In genomic region chr1:153533689-153534201, GRCh38 we compare ENCODE assay signal across 8 cellular contexts. TPM values are rescaled to one million over a fixed set of nuclear protein-coding genes. Genes with fewer than 3 reads are reported as not detected.
A peak's percentile ranks its signal among the peaks of the same experiment; 100 is the strongest.
DNase-seq lines count a peak whose midpoint lies in the region; ATAC-seq and TF ChIP-seq lines count a peak whose summit lies in the region.

No MANE protein-coding gene starts in this region.

- no peaks in the 10 kb centered on the region for H3K9me3 Mint-ChIP-seq in naive thymus-derived CD8-positive, alpha-beta T cell

- peak; percentile 24 for DNase-seq in activated naive CD4-positive, alpha-beta T cell treated with Interleukin-2 at 50 U/mL for 16 hours
- no peak for DNase-seq in activated naive CD4-positive, alpha-beta T cell (lab: John Stamatoyannopoulos, UW)
- DNase-seq in T1000 (lab: John Stamatoyannopoulos, UW), result peak; percentile 54
- DNase-seq in epithelial cell of esophagus (ENCODE audit: low read depth), result peak; percentile 94
- DNase-seq in naive thymus-derived CD8-positive, alpha-beta T cell, result no peak
- DNase-seq in NCI-H1105 treated with DMSO at 0.1 percent for 48 hours (lab: John Stamatoyannopoulos, UW), result no peak

- POLR2A ChIA-PET in naive thymus-derived CD8-positive, alpha-beta T cell (lab: Charles Lee), result interaction anchor here (0.9 to 7.6 kb wide), 10 partner anchors 7 to 100 kb away, joined by 6 to 340 read pairs (median 14); partner anchors contain the start of genes CHTOP, S100A2, S100A3 and S100A4

- peaks cover 35 to 73% (median 61%) of the 10 kb centered on the region in 4 donors for H3K4me1 Mint-ChIP-seq in naive thymus-derived CD8-positive, alpha-beta T cell

- no peak for TF ChIP-seq CTCF in epithelial cell of esophagus (IDR thresholded peaks at IDR 0.05; ENCODE audit: insufficient read depth, low read depth, low read length, missing control alignments)

- H3K27me3 Mint-ChIP-seq in naive thymus-derived CD8-positive, alpha-beta T cell, result no peaks in the 10 kb centered on the region

- peak overlapping the region; percentile 84 to 98 (median 94) for H3K27ac Mint-ChIP-seq in naive thymus-derived CD8-positive, alpha-beta T cell

- peak overlapping the region; percentile 66 to 97 (median 92) for H3K4me3 Mint-ChIP-seq in naive thymus-derived CD8-positive, alpha-beta T cell

- peak overlapping the region; percentile 68 for H3K4me3 ChIP-seq in epithelial cell of esophagus (ENCODE audit: low read length)

- H3K36me3 Mint-ChIP-seq in naive thymus-derived CD8-positive, alpha-beta T cell, result peaks cover 0 to 16% (median 0%) of the 10 kb centered on the region in 3 donors

- no peak for ATAC-seq in naive thymus-derived CD8-positive, alpha-beta T cell
- ATAC-seq in HG03565 (IDR thresholded peaks at IDR 0.05; ENCODE audit: unreplicated experiment), result no peak
- ATAC-seq in HG03520 (IDR thresholded peaks at IDR 0.05; ENCODE audit: unreplicated experiment), result no peak

RNA-seq across cellular contexts. Expression of gene S100A6, which starts 2.0 kb away (rescaled TPM):
- total RNA-seq in naive thymus-derived CD8-positive, alpha-beta T cell, result 100 to 1,000 TPM; 223 to 232 TPM
- 100 to 1,000 TPM; 443 to 707 (median 568) TPM for polyA plus RNA-seq in naive thymus-derived CD8-positive, alpha-beta T cell

RNA-seq across cellular contexts. Expression of gene S100A5, which starts 7.0 kb away (rescaled TPM):
- total RNA-seq in naive thymus-derived CD8-positive, alpha-beta T cell, result 1 to 10 TPM in 1 of 2 experiments, not detected in 1; 1.4 TPM
- polyA plus RNA-seq in naive thymus-derived CD8-positive, alpha-beta T cell, result under 1 TPM in 2 of 3 donors, not detected in 1; 0.63 to 0.78 TPM

RNA-seq across cellular contexts. Expression of gene S100A4, which starts 11.9 kb away (rescaled TPM):
- total RNA-seq in naive thymus-derived CD8-positive, alpha-beta T cell, result 100 to 1,000 TPM; 115 to 129 TPM
- polyA plus RNA-seq in naive thymus-derived CD8-positive, alpha-beta T cell, result 1,000 to 10,000 TPM in 1 of 3 donors, 100 to 1,000 TPM in 2; 421 to 1,131 (median 581) TPM

RNA-seq across cellular contexts. Expression of gene S100A3, which starts 15.3 kb away (rescaled TPM):
- not detected for total RNA-seq in naive thymus-derived CD8-positive, alpha-beta T cell
- polyA plus RNA-seq in naive thymus-derived CD8-positive, alpha-beta T cell, result not detected

RNA-seq across cellular contexts. Expression of gene S100A2, which starts 31.9 kb away (rescaled TPM):
- total RNA-seq in naive thymus-derived CD8-positive, alpha-beta T cell, result not detected
- polyA plus RNA-seq in naive thymus-derived CD8-positive, alpha-beta T cell, result not detected

Comparison
In these comparisons a context has a peak if more than half of its experiments do, and no peak if none do; other contexts are left out.
1. DNase-seq: peak in activated naive CD4-positive, alpha-beta T cell treated with Interleukin-2 at 50 U/mL for 16 hours (single experiment), T1000 (single experiment) and epithelial cell of esophagus (single experiment); none in activated naive CD4-positive, alpha-beta T cell (0 of 4), naive thymus-derived CD8-positive, alpha-beta T cell (0 of 10) and NCI-H1105 treated with DMSO at 0.1 percent for 48 hours (single experiment).